ENCODE assay signal across 3 cellular contexts in genomic region chr4:6546091-6546490, GRCh38.
"Had no signal": no experiment of that assay in that cellular context is flagged by ENCODE, and none has a peak within 500 bp of the region (broad histone marks: within the 10 kb centered on the region; RNA-seq: fewer than 3 reads in every experiment).

No MANE protein-coding gene starts in this region.

- H3K4me3 ChIP-seq: GM23338 had no signal

- FAIRE-seq: H54, HTR-8/SVneo had no signal
